1 cellular context compared by ENCODE assay signal in the genomic region with DNA sequence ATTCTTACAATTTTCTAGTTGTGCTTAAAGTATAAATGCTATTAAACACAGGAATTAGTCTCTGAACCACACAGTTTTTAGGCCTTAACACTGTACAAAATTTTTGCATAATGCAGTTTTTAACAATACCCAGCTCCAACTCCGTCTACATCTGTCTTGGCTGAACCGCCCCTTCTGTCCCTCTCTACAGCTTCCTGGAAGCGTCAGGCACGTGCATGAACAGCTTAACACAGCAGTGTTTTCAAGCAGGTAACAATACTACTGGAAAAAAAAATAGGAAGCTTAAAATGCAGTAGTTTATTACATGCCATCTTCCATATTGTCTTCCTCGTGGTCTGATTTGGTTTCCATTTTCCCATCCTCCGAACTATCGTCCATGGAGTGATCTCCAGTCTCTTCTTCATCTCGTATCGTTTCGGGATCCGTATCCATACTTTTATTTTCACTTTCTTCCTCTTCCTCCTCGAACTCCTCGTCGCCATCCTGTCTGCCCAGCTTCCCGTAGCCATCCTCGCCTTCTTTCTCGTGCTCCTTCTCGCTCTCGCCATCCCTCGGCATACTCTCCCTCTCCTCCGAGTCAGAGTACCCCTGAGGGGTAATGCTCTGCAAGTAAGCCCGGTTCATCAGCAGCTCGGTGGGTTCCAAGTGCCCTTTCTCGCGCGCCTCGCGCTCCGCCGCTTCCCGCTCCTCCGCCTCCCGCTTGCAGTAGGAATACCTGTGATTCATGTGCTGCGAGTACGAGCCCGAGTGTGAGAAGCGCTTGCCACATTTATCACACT.
A peak's percentile ranks its signal among the peaks of the same experiment; 100 is the strongest.
TF ChIP-seq lines count a peak whose summit lies in the region.

No MANE protein-coding gene starts in this region.

TF ChIP-seq in K562, 482 proteins besides CTCF, POLR2A, EP300 and RAD21 (continued from another document):
- TF ChIP-seq, protein P1, sequence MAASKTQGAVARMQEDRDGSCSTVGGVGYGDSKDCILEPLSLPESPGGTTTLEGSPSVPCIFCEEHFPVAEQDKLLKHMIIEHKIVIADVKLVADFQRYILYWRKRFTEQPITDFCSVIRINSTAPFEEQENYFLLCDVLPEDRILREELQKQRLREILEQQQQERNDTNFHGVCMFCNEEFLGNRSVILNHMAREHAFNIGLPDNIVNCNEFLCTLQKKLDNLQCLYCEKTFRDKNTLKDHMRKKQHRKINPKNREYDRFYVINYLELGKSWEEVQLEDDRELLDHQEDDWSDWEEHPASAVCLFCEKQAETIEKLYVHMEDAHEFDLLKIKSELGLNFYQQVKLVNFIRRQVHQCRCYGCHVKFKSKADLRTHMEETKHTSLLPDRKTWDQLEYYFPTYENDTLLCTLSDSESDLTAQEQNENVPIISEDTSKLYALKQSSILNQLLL (CRISPR knock-in tag; IDR thresholded peaks at IDR 0.05; ENCODE audit: borderline replicate concordance), result no peak
- peak; percentile 42; the same call in 1 of the 2 replicates for TF ChIP-seq POLR2AphosphoS5 (IDR thresholded peaks at IDR 0.05; ENCODE audit: control insufficient read depth, insufficient read depth, low read depth, low read length)
- TF ChIP-seq ZNF507 (tag; conservative IDR thresholded peaks at IDR 0.05), result no peak
- peak; percentile 52; the same call in 1 of the 2 replicates for TF ChIP-seq POLR2G (IDR thresholded peaks at IDR 0.05; ENCODE audit: low read depth, low read length)
- TF ChIP-seq SUPT5H (IDR thresholded peaks at IDR 0.05), result peak; percentile 49
- TF ChIP-seq RBM22 (IDR thresholded peaks at IDR 0.05; ENCODE audit: low read depth, low read length, poor library complexity, severe bottlenecking), result peak; percentile 74
- TF ChIP-seq, protein P2, sequence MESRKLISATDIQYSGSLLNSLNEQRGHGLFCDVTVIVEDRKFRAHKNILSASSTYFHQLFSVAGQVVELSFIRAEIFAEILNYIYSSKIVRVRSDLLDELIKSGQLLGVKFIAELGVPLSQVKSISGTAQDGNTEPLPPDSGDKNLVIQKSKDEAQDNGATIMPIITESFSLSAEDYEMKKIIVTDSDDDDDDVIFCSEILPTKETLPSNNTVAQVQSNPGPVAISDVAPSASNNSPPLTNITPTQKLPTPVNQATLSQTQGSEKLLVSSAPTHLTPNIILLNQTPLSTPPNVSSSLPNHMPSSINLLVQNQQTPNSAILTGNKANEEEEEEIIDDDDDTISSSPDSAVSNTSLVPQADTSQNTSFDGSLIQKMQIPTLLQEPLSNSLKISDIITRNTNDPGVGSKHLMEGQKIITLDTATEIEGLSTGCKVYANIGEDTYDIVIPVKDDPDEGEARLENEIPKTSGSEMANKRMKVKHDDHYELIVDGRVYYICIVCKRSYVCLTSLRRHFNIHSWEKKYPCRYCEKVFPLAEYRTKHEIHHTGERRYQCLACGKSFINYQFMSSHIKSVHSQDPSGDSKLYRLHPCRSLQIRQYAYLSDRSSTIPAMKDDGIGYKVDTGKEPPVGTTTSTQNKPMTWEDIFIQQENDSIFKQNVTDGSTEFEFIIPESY (CRISPR knock-in tag; IDR thresholded peaks at IDR 0.05), result peak; percentile 88
- no peak for TF ChIP-seq GTF2F1 (IDR thresholded peaks at IDR 0.05; ENCODE audit: low read depth, low read length)
